Comparison of ENCODE assay signal across 8 cellular contexts in the genomic region with DNA sequence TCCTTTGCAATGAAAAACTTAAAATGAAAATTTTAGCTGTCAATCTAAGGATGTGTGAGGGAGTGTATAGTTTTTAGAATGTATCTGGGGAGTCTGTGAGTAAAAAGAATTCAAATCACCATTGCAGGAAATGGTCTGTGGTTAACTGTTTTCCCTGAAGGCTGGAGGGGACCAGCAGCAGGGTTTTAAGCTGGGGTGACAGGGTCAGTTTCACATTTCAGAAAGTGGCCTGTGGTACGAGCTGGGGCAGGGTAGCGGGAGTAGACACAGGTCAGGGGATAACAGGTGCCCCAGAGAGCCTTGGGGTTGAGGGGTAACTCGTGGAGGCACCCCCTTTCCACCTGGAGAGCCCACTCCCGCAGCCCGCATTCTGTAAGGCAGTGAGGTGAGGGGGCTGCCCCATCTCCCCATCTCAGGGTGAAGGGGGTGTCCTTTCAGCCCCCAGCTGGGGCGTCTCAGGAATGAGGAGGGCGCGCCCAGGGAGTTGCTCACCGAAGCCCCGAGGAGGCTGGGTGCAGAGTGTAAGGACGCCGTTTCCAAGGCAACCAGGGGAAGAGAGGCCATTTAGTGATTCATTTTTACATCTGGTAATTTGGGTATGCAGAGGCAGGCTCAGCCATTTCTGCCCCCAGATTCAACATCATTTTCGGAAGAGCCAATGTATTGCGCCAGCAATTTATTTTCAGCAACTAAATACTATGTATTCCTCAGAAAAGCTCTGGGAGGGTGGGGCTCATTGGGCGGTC.
DNase-seq lines count a peak whose midpoint lies in the region; ATAC-seq and TF ChIP-seq lines count a peak whose summit lies in the region.

No MANE protein-coding gene starts in this region.

- H3K9ac ChIP-seq in PC-3 (ENCODE audit: low read length): no peak overlapping the region

- no peaks in the 10 kb centered on the region for H3F3A ChIP-seq in PC-3 (ENCODE audit: low read length, unreplicated experiment)

- no peaks in the 10 kb centered on the region for H3K9me2 ChIP-seq in PC-3 (replicated peaks; ENCODE audit: low read length)

- peak; percentile 79 for ATAC-seq in GM19372 (IDR thresholded peaks at IDR 0.05; ENCODE audit: low read depth, unreplicated experiment)
- peak; percentile 60 for ATAC-seq in HG03159 (IDR thresholded peaks at IDR 0.05; ENCODE audit: unreplicated experiment)
- peak; percentile 79 for ATAC-seq in activated naive CD8-positive, alpha-beta T cell treated with anti-CD3 and anti-CD28 coated beads, Interleukin-2, amount 50 U/mL, for 24 hours
- no peak for ATAC-seq in PC-3

- CTCF ChIA-PET in MCF 10A (lab: Yijun Ruan, JAX) (interaction anchor here (0.6 to 1.4 kb wide), 4 partner anchors 14 to 649 kb away, joined by 4 to 5 read pairs (median 4); no protein-coding TSS in a partner anchor), PC-3 (lab: Charles Lee) (no interaction called here)

- H3K4me1 ChIP-seq in PC-3 (ENCODE audit: insufficient read depth, low read length): no peaks in the 10 kb centered on the region

- H3K27ac ChIP-seq in PC-3 (ENCODE audit: low read length): no peak overlapping the region

- peak overlapping the region; percentile 50 for H3K4me3 Mint-ChIP-seq in activated naive CD8-positive, alpha-beta T cell treated with anti-CD3 and anti-CD28 coated beads, Interleukin-2, amount 50 U/mL, for 24 hours
- no peak overlapping the region for H3K4me3 Mint-ChIP-seq in MCF 10A (ENCODE audit: unreplicated experiment)

- peak overlapping the region; percentile 81 for H3K27ac Mint-ChIP-seq in activated naive CD8-positive, alpha-beta T cell treated with anti-CD3 and anti-CD28 coated beads, Interleukin-2, amount 50 U/mL, for 24 hours
- H3K27ac Mint-ChIP-seq in MCF 10A (ENCODE audit: low read depth, unreplicated experiment): no peak overlapping the region

- no peak overlapping the region for H2AFZ ChIP-seq in PC-3 (ENCODE audit: low read length)

- no peak overlapping the region for H3K4me2 ChIP-seq in PC-3 (ENCODE audit: low read length)

- H3K27me3 ChIP-seq in PC-3 (ENCODE audit: low read length): no peaks in the 10 kb centered on the region

- no peaks in the 10 kb centered on the region for H3K79me2 ChIP-seq in PC-3 (ENCODE audit: low read length)

- TF ChIP-seq CTCF in MCF 10A (IDR thresholded peaks at IDR 0.05; ENCODE audit: unreplicated experiment): no peak
- no peak for TF ChIP-seq CTCF in PC-3 (conservative IDR thresholded peaks at IDR 0.05; ENCODE audit: low read depth, low read length)

- H4K20me1 ChIP-seq in PC-3 (ENCODE audit: low read length): no peaks in the 10 kb centered on the region

- no peaks in the 10 kb centered on the region for H3K9me3 Mint-ChIP-seq in activated naive CD8-positive, alpha-beta T cell treated with anti-CD3 and anti-CD28 coated beads, Interleukin-2, amount 50 U/mL, for 24 hours
- H3K9me3 Mint-ChIP-seq in MCF 10A (ENCODE audit: unreplicated experiment): no peaks in the 10 kb centered on the region

- H3K4me1 Mint-ChIP-seq in activated naive CD8-positive, alpha-beta T cell treated with anti-CD3 and anti-CD28 coated beads, Interleukin-2, amount 50 U/mL, for 24 hours: peaks cover 19% of the 10 kb centered on the region
- H3K4me1 Mint-ChIP-seq in MCF 10A (ENCODE audit: insufficient read depth, unreplicated experiment): no peaks in the 10 kb centered on the region

- no peaks in the 10 kb centered on the region for H3K27me3 Mint-ChIP-seq in activated naive CD8-positive, alpha-beta T cell treated with anti-CD3 and anti-CD28 coated beads, Interleukin-2, amount 50 U/mL, for 24 hours
- H3K27me3 Mint-ChIP-seq in MCF 10A (ENCODE audit: insufficient read depth, unreplicated experiment): peaks cover 17% of the 10 kb centered on the region

- no peaks in the 10 kb centered on the region for H3K36me3 Mint-ChIP-seq in activated naive CD8-positive, alpha-beta T cell treated with anti-CD3 and anti-CD28 coated beads, Interleukin-2, amount 50 U/mL, for 24 hours (ENCODE audit: low read depth)
- H3K36me3 Mint-ChIP-seq in MCF 10A (ENCODE audit: insufficient read depth, unreplicated experiment): no peaks in the 10 kb centered on the region

- POLR2A ChIA-PET in MCF 10A (lab: Yijun Ruan, JAX) (no interaction called here), PC-3 (lab: Charles Lee; ENCODE audit: unreplicated experiment) (no interaction called here)

- no TSS peak for BruUV-seq in MCF 10A (replicated peaks; lab: Mats Ljungman, UMichigan)
- no TSS peak for BruUV-seq in PC-3 (replicated peaks; lab: Mats Ljungman, UMichigan)

- no peaks in the 10 kb centered on the region for H3K36me3 ChIP-seq in PC-3 (ENCODE audit: low read depth, low read length)

- intact Hi-C loops in MCF 10A (cut with micrococcal nuclease) (no loop called here), PC-3 (cut with micrococcal nuclease) (no loop called here)

- DNase-seq in EH (ENCODE audit: low read depth): peak; percentile 26
- DNase-seq in activated naive CD8-positive, alpha-beta T cell treated with anti-CD3 and anti-CD28 coated beads, Interleukin-2, amount 50 U/mL, for 24 hours: peak; percentile 69
- no peak for DNase-seq in NOMO-1 treated with DMSO at 0.1 percent for 48 hours (lab: John Stamatoyannopoulos, UW; ENCODE audit: unreplicated experiment)
- DNase-seq in MCF 10A (ENCODE audit: unreplicated experiment): no peak
- DNase-seq in effector CD8-positive, alpha-beta T cell (lab: John Stamatoyannopoulos, UW): no peak
- no peak for DNase-seq in PC-3

- no peaks in the 10 kb centered on the region for H3K9me3 ChIP-seq in PC-3 (ENCODE audit: low read length)

- H3K4me3 ChIP-seq in PC-3 (ENCODE audit: low read length): no peak overlapping the region

Comparison
In these comparisons a context has a peak if more than half of its experiments do, and no peak if none do; other contexts are left out.
1. DNase-seq: peak in EH (single experiment) and activated naive CD8-positive, alpha-beta T cell treated with anti-CD3 and anti-CD28 coated beads, Interleukin-2, amount 50 U/mL, for 24 hours (single experiment); none in NOMO-1 treated with DMSO at 0.1 percent for 48 hours (single experiment), MCF 10A (single experiment), effector CD8-positive, alpha-beta T cell (single experiment) and PC-3 (single experiment).